Comparison of ENCODE assay signal across 8 cellular contexts in the genomic region with DNA sequence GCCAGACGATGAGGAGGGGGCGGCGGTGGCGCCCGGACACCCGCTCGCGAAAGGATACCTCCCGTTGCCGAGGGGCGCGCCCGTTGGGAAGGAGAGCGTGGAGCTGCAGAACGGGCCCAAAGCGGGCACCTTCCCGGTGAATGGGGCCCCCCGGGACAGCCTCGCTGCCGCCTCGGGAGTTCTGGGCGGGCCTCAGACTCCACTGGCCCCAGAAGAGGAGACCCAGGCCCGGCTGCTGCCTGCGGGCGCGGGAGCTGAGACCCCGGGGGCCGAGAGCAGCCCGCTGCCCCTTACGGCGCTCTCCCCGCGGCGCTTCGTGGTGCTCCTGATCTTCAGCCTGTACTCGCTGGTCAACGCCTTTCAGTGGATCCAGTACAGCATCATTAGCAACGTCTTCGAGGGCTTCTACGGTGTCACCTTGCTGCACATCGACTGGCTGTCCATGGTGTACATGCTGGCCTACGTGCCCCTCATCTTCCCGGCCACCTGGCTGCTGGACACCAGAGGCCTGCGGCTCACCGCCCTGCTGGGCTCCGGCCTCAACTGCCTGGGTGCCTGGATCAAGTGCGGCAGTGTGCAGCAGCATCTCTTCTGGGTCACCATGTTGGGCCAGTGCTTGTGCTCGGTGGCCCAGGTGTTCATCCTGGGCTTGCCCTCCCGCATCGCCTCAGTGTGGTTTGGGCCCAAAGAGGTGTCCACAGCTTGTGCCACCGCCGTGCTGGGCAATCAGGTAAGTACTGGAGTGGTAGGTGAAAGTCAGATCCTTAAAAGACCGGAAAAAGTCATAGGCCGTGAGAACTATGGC.
A peak's percentile ranks its signal among the peaks of the same experiment; 100 is the strongest.
DNase-seq lines count a peak whose midpoint lies in the region; ATAC-seq and TF ChIP-seq lines count a peak whose summit lies in the region.

No MANE protein-coding gene starts in this region.

- in situ Hi-C loops in brain microvascular endothelial cell (cut with HindIII; ENCODE audit: low pct_ligation_motif_present, low sequenced_read_pairs): no loop called here

- peak; percentile 11 for ATAC-seq in GM19328 (IDR thresholded peaks at IDR 0.05; ENCODE audit: unreplicated experiment)
- ATAC-seq in HG03354 (IDR thresholded peaks at IDR 0.05; ENCODE audit: poor library complexity, severe bottlenecking, unreplicated experiment): peak; percentile 26

- DNase-seq in COLO829 (ENCODE audit: low spot score) (peak; percentile 42), RPMI8226 (peak; percentile 54), brain microvascular endothelial cell (peak; percentile 28), iPS-NIHi7 (ENCODE audit: extremely low spot score) (peak; percentile 29), skeletal muscle cell (ENCODE audit: low read depth) (no peak), MV-4-11 (lab: John Stamatoyannopoulos, UW) (no peak)

- H3K27ac ChIP-seq in brain microvascular endothelial cell: peak overlapping the region; percentile 83

- H3K27me3 ChIP-seq in brain microvascular endothelial cell (replicated peaks): no peaks in the 10 kb centered on the region

- H3K4me3 ChIP-seq in brain microvascular endothelial cell (ENCODE audit: low read depth, low read length) (peak overlapping the region; percentile 65), skeletal muscle cell (ENCODE audit: low read depth, low read length) (peak overlapping the region; percentile 90)

- no peak for TF ChIP-seq CTCF in brain microvascular endothelial cell (IDR thresholded peaks at IDR 0.05; ENCODE audit: low read depth, low read length, missing control alignments)

- peaks cover 1% of the 10 kb centered on the region for H3K36me3 ChIP-seq in brain microvascular endothelial cell (replicated peaks)

Comparison
In these comparisons a context has a peak if more than half of its experiments do, and no peak if none do; other contexts are left out.
1. DNase-seq: peak in COLO829 (single experiment), RPMI8226 (single experiment), brain microvascular endothelial cell (single experiment) and iPS-NIHi7 (single experiment); none in skeletal muscle cell (single experiment) and MV-4-11 (single experiment).